In genomic region chr4:15742083-15742582, GRCh38 we compare ENCODE assay signal across 28 cellular contexts.
"Had no signal": no experiment of that assay in that cellular context is flagged by ENCODE, and none has a peak within 500 bp of the region (broad histone marks: within the 10 kb centered on the region; RNA-seq: fewer than 3 reads in every experiment).

No MANE protein-coding gene starts in this region.

- H3K9me3 ChIP-seq: pancreas, prostate gland, testis, thyroid gland, vagina had no signal

- H3K27me3 ChIP-seq: pancreas, stomach, testis, thyroid gland, transverse colon, upper lobe of left lung, vagina had no signal

- H3K4me3 ChIP-seq: left ventricle myocardium inferior, lung, mucosa of descending colon, pancreas, prostate gland, skin epidermis, stomach, testis, thyroid gland, transverse colon, upper lobe of left lung, vagina had no signal

- ATAC-seq: mucosa of descending colon; naive thymus-derived CD4-positive, alpha-beta T cell; natural killer cell treated with Interleukin-12 subunit alpha and Interleukin-12 subunit beta and Interleukin-15 and Interleukin-18, amount 100 ng/mL, for 72 hours; pancreas; right cardiac atrium; sciatic nerve; stimulated activated naive B cell treated with anti-CD40 and anti-IgM and Interleukin-4, amounts not matched to agents 10 μg/mL and 1 μg/mL and 100 μg/mL, for 72 hours; stimulated activated naive CD8-positive, alpha-beta T cell treated with anti-CD3 and anti-CD28 coated beads, Interleukin-15, Interleukin-2, amounts not matched to agents 100 U/mL and 50 U/mL, for 24 hours had no signal

- H3K27ac ChIP-seq: left ventricle myocardium inferior, pancreas, prostate gland, skin epidermis, stomach, testis, thyroid gland, transverse colon, upper lobe of left lung, vagina had no signal

- H3K27me3 Mint-ChIP-seq: naive thymus-derived CD4-positive, alpha-beta T cell; natural killer cell treated with Interleukin-12 subunit alpha and Interleukin-12 subunit beta and Interleukin-15 and Interleukin-18, amount 100 ng/mL, for 72 hours; stimulated activated naive B cell treated with anti-CD40 and anti-IgM and Interleukin-4, amounts not matched to agents 10 μg/mL and 1 μg/mL and 100 μg/mL, for 72 hours had no signal

- H3K4me3 Mint-ChIP-seq: natural killer cell treated with Interleukin-12 subunit alpha and Interleukin-12 subunit beta and Interleukin-15 and Interleukin-18, amount 100 ng/mL, for 72 hours; stimulated activated naive B cell treated with anti-CD40 and anti-IgM and Interleukin-4, amounts not matched to agents 10 μg/mL and 1 μg/mL and 100 μg/mL, for 72 hours had no signal

- H3K27ac Mint-ChIP-seq: stimulated activated naive B cell treated with anti-CD40 and anti-IgM and Interleukin-4, amounts not matched to agents 10 μg/mL and 1 μg/mL and 100 μg/mL, for 72 hours had no signal

- DNase-seq: islet precursor cell; left ventricle myocardium inferior; mesendoderm; midbrain; mucosa of descending colon; naive thymus-derived CD4-positive, alpha-beta T cell; nucleus accumbens; pancreas; posterior cingulate gyrus; retina; right cardiac atrium; stimulated activated CD4-positive, alpha-beta T cell treated with anti-CD3 and anti-CD28 coated beads, Interleukin-12 subunit alpha, Interleukin-12 subunit beta, amount 100 ng/mL, for 4 hours; stimulated activated CD4-positive, alpha-beta T cell treated with anti-CD3 and anti-CD28 coated beads, Interleukin-15, amount 100 ng/mL, for 24 hours; stimulated activated CD4-positive, alpha-beta T cell treated with anti-CD3 and anti-CD28 coated beads, Interleukin-2, amount 100 ng/mL, for 24 hours; stimulated activated CD4-positive, alpha-beta T cell treated with anti-CD3 and anti-CD28 coated beads, Interleukin-4, amount 100 ng/mL, for 1 hour; stimulated activated naive B cell treated with anti-CD40 and anti-IgM and Interleukin-4, amounts not matched to agents 10 μg/mL and 1 μg/mL and 100 μg/mL, for 72 hours; stimulated activated naive CD8-positive, alpha-beta T cell treated with anti-CD3 and anti-CD28 coated beads, Interleukin-15, Interleukin-2, amounts not matched to agents 100 U/mL and 50 U/mL, for 24 hours; stomach; testis; thyroid gland; transverse colon; upper lobe of left lung had no signal

- H3K36me3 ChIP-seq: left ventricle myocardium inferior, pancreas, prostate gland, stomach, thyroid gland, transverse colon, upper lobe of left lung, vagina had no signal

- H3K4me1 ChIP-seq: left ventricle myocardium inferior, pancreas, prostate gland, stomach, testis, thyroid gland, transverse colon, upper lobe of left lung, vagina had no signal
